Comparison of ENCODE assay signal across 16 cellular contexts in genomic region chr12:60269611-60270269, GRCh38.
"Had no signal": no experiment of that assay in that cellular context is flagged by ENCODE, and none has a peak within 500 bp of the region (broad histone marks: within the 10 kb centered on the region; RNA-seq: fewer than 3 reads in every experiment).

No MANE protein-coding gene starts in this region.

- H3K4me3 ChIP-seq: gastrocnemius medialis, lung, sigmoid colon, skin epidermis, tibial nerve had no signal

- H3K9me3 ChIP-seq: gastrocnemius medialis, neutrophil, sigmoid colon had no signal

- H3K4me3 Mint-ChIP-seq: naive thymus-derived CD8-positive, alpha-beta T cell had no signal

- FAIRE-seq: endometrium had no signal

- H3K4me1 ChIP-seq: gastrocnemius medialis, sigmoid colon, tibial nerve had no signal

- H3K27me3 ChIP-seq: gastrocnemius medialis, neutrophil, sigmoid colon, tibial nerve had no signal

- H3K27ac ChIP-seq: gastrocnemius medialis, neutrophil, sigmoid colon, skin epidermis, tibial nerve had no signal

- DNase-seq: effector memory CD4-positive, alpha-beta T cell; gastrocnemius medialis; glutamatergic neuron; islet precursor cell; left ventricle myocardium superior; mesendoderm; naive thymus-derived CD8-positive, alpha-beta T cell; sigmoid colon; stimulated activated CD4-positive, alpha-beta T cell treated with anti-CD3 and anti-CD28 coated beads, Interleukin-12 subunit alpha, Interleukin-12 subunit beta, amount 100 ng/mL, for 4 hours; stimulated activated naive CD4-positive, alpha-beta T cell treated with Interleukin-2 at 50 U/mL for 16 hours had no signal

- H3K27ac Mint-ChIP-seq: naive thymus-derived CD8-positive, alpha-beta T cell had no signal

- H3K36me3 ChIP-seq: gastrocnemius medialis, neutrophil, sigmoid colon, tibial nerve had no signal

- ATAC-seq: esophagus mucosa; gastrocnemius medialis; left ventricle myocardium superior; naive thymus-derived CD8-positive, alpha-beta T cell had no signal

- H3K4me1 Mint-ChIP-seq: naive thymus-derived CD8-positive, alpha-beta T cell had no signal

- H3K27me3 Mint-ChIP-seq: naive thymus-derived CD8-positive, alpha-beta T cell had no signal
